In genomic region chr14:63641473-63642228, GRCh38 we compare ENCODE assay signal across 8 cellular contexts. TPM values are rescaled to one million over a fixed set of nuclear protein-coding genes. Genes with fewer than 3 reads are reported as not detected.
DNase-seq lines count a peak whose midpoint lies in the region; ATAC-seq and TF ChIP-seq lines count a peak whose summit lies in the region.

Gene WDR89, minus strand, starts transcription at chr14:63641871. Its CDS starts 41,929 bp downstream, at chr14:63599942.

- peaks cover 0 to 2% of the 10 kb centered on the region in 2 donors for H3K36me3 ChIP-seq in mucosa of rectum (ENCODE audit: control insufficient read depth in 2 of 2, insufficient read depth in 2 of 2, low read length in 2 of 2)

- peak within 1 kb of the TSS; percentile 96 for H3K27ac Mint-ChIP-seq in activated T-cell treated with anti-CD3 and anti-CD28 coated beads, Interleukin-2, amount 50 U/mL, for 24 hours

- peaks cover 2 to 5% of the 10 kb centered on the region in 2 donors for H3K4me1 ChIP-seq in mucosa of rectum (ENCODE audit: control insufficient read depth in 2 of 2, insufficient read depth in 2 of 2, low read length in 2 of 2)

- peak within 1 kb of the TSS; percentile 96 to 98 for H3K27ac ChIP-seq in mucosa of rectum (ENCODE audit: low read depth in 2 of 2, low read length in 2 of 2)

- peak within 1 kb of the TSS; percentile 88 to 99 for H3K4me3 ChIP-seq in mucosa of rectum (ENCODE audit: low read length in 2 of 2)

- no peaks in the 10 kb centered on the region for H3K9me3 ChIP-seq in mucosa of rectum (ENCODE audit: control insufficient read depth in 2 of 2, low read length in 2 of 2)

- H3K4me1 Mint-ChIP-seq in activated T-cell treated with anti-CD3 and anti-CD28 coated beads, Interleukin-2, amount 50 U/mL, for 24 hours (ENCODE audit: low read depth): peaks cover 43% of the 10 kb centered on the region

- H3K27me3 ChIP-seq in mucosa of rectum (ENCODE audit: control insufficient read depth in 2 of 2, insufficient read depth in 2 of 2, low read length in 2 of 2): no peaks in the 10 kb centered on the region

- no peaks in the 10 kb centered on the region for H3K27me3 Mint-ChIP-seq in activated T-cell treated with anti-CD3 and anti-CD28 coated beads, Interleukin-2, amount 50 U/mL, for 24 hours

- DNase-seq in DMS79 treated with DMSO at 0.1 percent for 48 hours (lab: John Stamatoyannopoulos, UW): peak; percentile 100
- peak; percentile 97 for DNase-seq in KG1 (lab: John Stamatoyannopoulos, UW)
- DNase-seq in activated T-cell treated with anti-CD3 and anti-CD28 coated beads, Interleukin-2, amount 50 U/mL, for 24 hours: peak; percentile 93
- peak; percentile 99 for DNase-seq in erythroblast (lab: John Stamatoyannopoulos, UW)
- DNase-seq in stimulated activated CD8-positive, alpha-beta memory T cell treated with anti-CD3 and anti-CD28 coated beads, Interleukin-4, amount 100 ng/mL, for 48 hours: peak; percentile 95

- peak; percentile 94 for TF ChIP-seq POLR2A in erythroblast (IDR thresholded peaks at IDR 0.05; ENCODE audit: low read length)

- H3K9me3 Mint-ChIP-seq in activated T-cell treated with anti-CD3 and anti-CD28 coated beads, Interleukin-2, amount 50 U/mL, for 24 hours: peaks cover 4% of the 10 kb centered on the region

- H3K4me3 Mint-ChIP-seq in activated T-cell treated with anti-CD3 and anti-CD28 coated beads, Interleukin-2, amount 50 U/mL, for 24 hours: peak within 1 kb of the TSS; percentile 95

- peaks cover 44% of the 10 kb centered on the region for H3K36me3 Mint-ChIP-seq in activated T-cell treated with anti-CD3 and anti-CD28 coated beads, Interleukin-2, amount 50 U/mL, for 24 hours (ENCODE audit: low read depth)

- ATAC-seq in GM21723 (IDR thresholded peaks at IDR 0.05; ENCODE audit: unreplicated experiment): peak; percentile 91

- peak within 1 kb of the TSS; percentile 83 to 98 for H3K9ac ChIP-seq in mucosa of rectum (ENCODE audit: low read depth in 1 of 2, low read length in 2 of 2)

TF ChIP-seq in PFSK-1, 5 proteins besides CTCF, POLR2A, EP300 and RAD21:
- TF ChIP-seq REST (IDR thresholded peaks at IDR 0.05; ENCODE audit: insufficient read depth in 1 of 2, low read depth in 2 of 2, low read length in 2 of 2) (0 out of 4 replicates have a peak, but pooled peaks of 1 of the 2 experiments have one; percentile 43), FOXP2 (optimal IDR thresholded peaks at IDR 0.05; ENCODE audit: borderline replicate concordance, extremely low read depth, extremely low read length, insufficient read depth) (no peak), SIN3A (IDR thresholded peaks at IDR 0.05; ENCODE audit: borderline replicate concordance, insufficient read depth, low read length) (0 out of 2 replicates have a peak, but pooled peaks have one; percentile 9), POLR2AphosphoS5 (IDR thresholded peaks at IDR 0.05; ENCODE audit: low read depth, low read length) (peak; percentile 83), TAF1 (IDR thresholded peaks at IDR 0.05; ENCODE audit: borderline replicate concordance, insufficient read depth, low read length) (peak; percentile 95; the same call in 1 of the 2 replicates)
TF ChIP-seq in PFSK-1: peak in this region for 4.

RNA-seq across cellular contexts. Expression of gene WDR89, which starts in this region (rescaled TPM):
- polyA plus RNA-seq in PFSK-1 (2012; ENCODE audit: insufficient read length, low read depth): 3.1 TPM

Comparison
In these comparisons a context has a peak if more than half of its experiments do, and no peak if none do; other contexts are left out.
1. Peak in every context shown above with its lines: DNase-seq, ATAC-seq, H3K4me3 ChIP-seq and H3K27ac ChIP-seq.